In genomic region chr10:115432188-115432819, GRCh38 we compare ENCODE assay signal across 1 cellular context.
TF ChIP-seq lines count a peak whose summit lies in the region.

No MANE protein-coding gene starts in this region.

TF ChIP-seq in GM23338, 12 proteins besides CTCF, POLR2A, EP300 and RAD21 (continued from another document):
- TF ChIP-seq, protein P1, sequence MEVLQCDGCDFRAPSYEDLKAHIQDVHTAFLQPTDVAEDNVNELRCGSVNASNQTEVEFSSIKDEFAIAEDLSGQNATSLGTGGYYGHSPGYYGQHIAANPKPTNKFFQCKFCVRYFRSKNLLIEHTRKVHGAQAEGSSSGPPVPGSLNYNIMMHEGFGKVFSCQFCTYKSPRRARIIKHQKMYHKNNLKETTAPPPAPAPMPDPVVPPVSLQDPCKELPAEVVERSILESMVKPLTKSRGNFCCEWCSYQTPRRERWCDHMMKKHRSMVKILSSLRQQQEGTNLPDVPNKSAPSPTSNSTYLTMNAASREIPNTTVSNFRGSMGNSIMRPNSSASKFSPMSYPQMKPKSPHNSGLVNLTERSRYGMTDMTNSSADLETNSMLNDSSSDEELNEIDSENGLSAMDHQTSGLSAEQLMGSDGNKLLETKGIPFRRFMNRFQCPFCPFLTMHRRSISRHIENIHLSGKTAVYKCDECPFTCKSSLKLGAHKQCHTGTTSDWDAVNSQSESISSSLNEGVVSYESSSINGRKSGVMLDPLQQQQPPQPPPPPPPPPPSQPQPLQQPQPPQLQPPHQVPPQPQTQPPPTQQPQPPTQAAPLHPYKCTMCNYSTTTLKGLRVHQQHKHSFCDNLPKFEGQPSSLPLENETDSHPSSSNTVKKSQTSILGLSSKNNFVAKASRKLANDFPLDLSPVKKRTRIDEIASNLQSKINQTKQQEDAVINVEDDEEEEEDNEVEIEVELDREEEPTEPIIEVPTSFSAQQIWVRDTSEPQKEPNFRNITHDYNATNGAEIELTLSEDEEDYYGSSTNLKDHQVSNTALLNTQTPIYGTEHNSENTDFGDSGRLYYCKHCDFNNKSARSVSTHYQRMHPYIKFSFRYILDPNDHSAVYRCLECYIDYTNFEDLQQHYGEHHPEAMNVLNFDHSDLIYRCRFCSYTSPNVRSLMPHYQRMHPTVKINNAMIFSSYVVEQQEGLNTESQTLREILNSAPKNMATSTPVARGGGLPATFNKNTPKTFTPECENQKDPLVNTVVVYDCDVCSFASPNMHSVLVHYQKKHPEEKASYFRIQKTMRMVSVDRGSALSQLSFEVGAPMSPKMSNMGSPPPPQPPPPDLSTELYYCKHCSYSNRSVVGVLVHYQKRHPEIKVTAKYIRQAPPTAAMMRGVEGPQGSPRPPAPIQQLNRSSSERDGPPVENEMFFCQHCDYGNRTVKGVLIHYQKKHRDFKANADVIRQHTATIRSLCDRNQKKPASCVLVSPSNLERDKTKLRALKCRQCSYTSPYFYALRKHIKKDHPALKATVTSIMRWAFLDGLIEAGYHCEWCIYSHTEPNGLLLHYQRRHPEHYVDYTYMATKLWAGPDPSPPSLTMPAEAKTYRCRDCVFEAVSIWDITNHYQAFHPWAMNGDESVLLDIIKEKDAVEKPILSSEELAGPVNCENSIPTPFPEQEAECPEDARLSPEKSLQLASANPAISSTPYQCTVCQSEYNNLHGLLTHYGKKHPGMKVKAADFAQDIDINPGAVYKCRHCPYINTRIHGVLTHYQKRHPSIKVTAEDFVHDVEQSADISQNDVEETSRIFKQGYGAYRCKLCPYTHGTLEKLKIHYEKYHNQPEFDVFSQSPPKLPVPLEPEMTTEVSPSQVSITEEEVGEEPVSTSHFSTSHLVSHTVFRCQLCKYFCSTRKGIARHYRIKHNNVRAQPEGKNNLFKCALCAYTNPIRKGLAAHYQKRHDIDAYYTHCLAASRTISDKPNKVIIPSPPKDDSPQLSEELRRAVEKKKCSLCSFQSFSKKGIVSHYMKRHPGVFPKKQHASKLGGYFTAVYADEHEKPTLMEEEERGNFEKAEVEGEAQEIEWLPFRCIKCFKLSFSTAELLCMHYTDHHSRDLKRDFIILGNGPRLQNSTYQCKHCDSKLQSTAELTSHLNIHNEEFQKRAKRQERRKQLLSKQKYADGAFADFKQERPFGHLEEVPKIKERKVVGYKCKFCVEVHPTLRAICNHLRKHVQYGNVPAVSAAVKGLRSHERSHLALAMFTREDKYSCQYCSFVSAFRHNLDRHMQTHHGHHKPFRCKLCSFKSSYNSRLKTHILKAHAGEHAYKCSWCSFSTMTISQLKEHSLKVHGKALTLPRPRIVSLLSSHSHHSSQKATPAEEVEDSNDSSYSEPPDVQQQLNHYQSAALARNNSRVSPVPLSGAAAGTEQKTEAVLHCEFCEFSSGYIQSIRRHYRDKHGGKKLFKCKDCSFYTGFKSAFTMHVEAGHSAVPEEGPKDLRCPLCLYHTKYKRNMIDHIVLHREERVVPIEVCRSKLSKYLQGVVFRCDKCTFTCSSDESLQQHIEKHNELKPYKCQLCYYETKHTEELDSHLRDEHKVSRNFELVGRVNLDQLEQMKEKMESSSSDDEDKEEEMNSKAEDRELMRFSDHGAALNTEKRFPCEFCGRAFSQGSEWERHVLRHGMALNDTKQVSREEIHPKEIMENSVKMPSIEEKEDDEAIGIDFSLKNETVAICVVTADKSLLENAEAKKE (CRISPR knock-in tag; IDR thresholded peaks at IDR 0.05) = no peak
- TF ChIP-seq CREB1 (CRISPR knock-in tag; IDR thresholded peaks at IDR 0.05; ENCODE audit: low read depth) = no peak
- no peak for TF ChIP-seq JUNB (IDR thresholded peaks at IDR 0.05; ENCODE audit: unreplicated experiment)
- TF ChIP-seq, protein P2, sequence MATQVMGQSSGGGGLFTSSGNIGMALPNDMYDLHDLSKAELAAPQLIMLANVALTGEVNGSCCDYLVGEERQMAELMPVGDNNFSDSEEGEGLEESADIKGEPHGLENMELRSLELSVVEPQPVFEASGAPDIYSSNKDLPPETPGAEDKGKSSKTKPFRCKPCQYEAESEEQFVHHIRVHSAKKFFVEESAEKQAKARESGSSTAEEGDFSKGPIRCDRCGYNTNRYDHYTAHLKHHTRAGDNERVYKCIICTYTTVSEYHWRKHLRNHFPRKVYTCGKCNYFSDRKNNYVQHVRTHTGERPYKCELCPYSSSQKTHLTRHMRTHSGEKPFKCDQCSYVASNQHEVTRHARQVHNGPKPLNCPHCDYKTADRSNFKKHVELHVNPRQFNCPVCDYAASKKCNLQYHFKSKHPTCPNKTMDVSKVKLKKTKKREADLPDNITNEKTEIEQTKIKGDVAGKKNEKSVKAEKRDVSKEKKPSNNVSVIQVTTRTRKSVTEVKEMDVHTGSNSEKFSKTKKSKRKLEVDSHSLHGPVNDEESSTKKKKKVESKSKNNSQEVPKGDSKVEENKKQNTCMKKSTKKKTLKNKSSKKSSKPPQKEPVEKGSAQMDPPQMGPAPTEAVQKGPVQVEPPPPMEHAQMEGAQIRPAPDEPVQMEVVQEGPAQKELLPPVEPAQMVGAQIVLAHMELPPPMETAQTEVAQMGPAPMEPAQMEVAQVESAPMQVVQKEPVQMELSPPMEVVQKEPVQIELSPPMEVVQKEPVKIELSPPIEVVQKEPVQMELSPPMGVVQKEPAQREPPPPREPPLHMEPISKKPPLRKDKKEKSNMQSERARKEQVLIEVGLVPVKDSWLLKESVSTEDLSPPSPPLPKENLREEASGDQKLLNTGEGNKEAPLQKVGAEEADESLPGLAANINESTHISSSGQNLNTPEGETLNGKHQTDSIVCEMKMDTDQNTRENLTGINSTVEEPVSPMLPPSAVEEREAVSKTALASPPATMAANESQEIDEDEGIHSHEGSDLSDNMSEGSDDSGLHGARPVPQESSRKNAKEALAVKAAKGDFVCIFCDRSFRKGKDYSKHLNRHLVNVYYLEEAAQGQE (IDR thresholded peaks at IDR 0.05; ENCODE audit: unreplicated experiment) = no peak
- no peak for TF ChIP-seq STAT1 (IDR thresholded peaks at IDR 0.05; ENCODE audit: unreplicated experiment)
- TF ChIP-seq EZH2phosphoT487 (IDR thresholded peaks at IDR 0.05; ENCODE audit: unreplicated experiment) = no peak
- no peak for TF ChIP-seq POLR2AphosphoS5 (IDR thresholded peaks at IDR 0.05; ENCODE audit: low read depth)
- no peak for TF ChIP-seq ZNF114 (CRISPR knock-in tag; IDR thresholded peaks at IDR 0.05)
